Comparison of ENCODE assay signal across 18 cellular contexts in genomic region chr6:124560836-124561585, GRCh38.
A peak's percentile ranks its signal among the peaks of the same experiment; 100 is the strongest.
DNase-seq lines count a peak whose midpoint lies in the region; ATAC-seq and TF ChIP-seq lines count a peak whose summit lies in the region.
"Had no signal": no experiment of that assay in that cellular context is flagged by ENCODE, and none has a peak within 500 bp of the region (broad histone marks: within the 10 kb centered on the region; RNA-seq: fewer than 3 reads in every experiment).

No MANE protein-coding gene starts in this region.

- peak; percentile 21 for DNase-seq in G401 (ENCODE audit: low spot score)
- DNase-seq in Panc1 (ENCODE audit: low read depth, low spot score), result no peak
- DNase-seq in mesendoderm, result peak; percentile 22
- peak; percentile 91 to 96 for DNase-seq in trophoblast cell
- DNase-seq in activated gamma-delta T cell treated with Interleukin-2 at 50 U/mL for 16 hours, result no peak
- DNase-seq in NCI-H226, result no peak
- no peak for DNase-seq in CD14-positive monocyte (ENCODE audit: low spot score)
- DNase-seq: CD4-positive, alpha-beta T cell; CD8-positive, alpha-beta memory T cell; DMS53; DMS79 treated with DMSO at 0.1 percent for 48 hours; GM23248; H7; HCEC 1CT had no signal

- no peak for ATAC-seq in Panc1

- H2AFZ ChIP-seq in trophoblast cell (ENCODE audit: insufficient read depth, low read length, poor library complexity), result no peak overlapping the region
- H2AFZ ChIP-seq: GM23248 had no signal

- no peak overlapping the region for H3K56ac ChIP-seq in mesendoderm (ENCODE audit: low read length)

- H3K27me3 Mint-ChIP-seq in CD14-positive monocyte (ENCODE audit: low read depth in 3 of 3), result peaks cover 0 to 2% (median 1%) of the 10 kb centered on the region in 3 donors
- H3K27me3 Mint-ChIP-seq: B cell; CD4-positive, alpha-beta T cell; CD8-positive, alpha-beta memory T cell had no signal

- 0 out of 2 replicates have a peak, but pooled peaks cover 2% of the 10 kb centered on the region for H3K9me3 ChIP-seq in Panc1 (ENCODE audit: control insufficient read depth, insufficient read depth, low read depth, low read length)
- H3K9me3 ChIP-seq in trophoblast cell (ENCODE audit: insufficient read depth, low read depth, low read length), result peaks cover 1% of the 10 kb centered on the region
- H3K9me3 ChIP-seq: BLaER1 had no signal

- H3K27me3 ChIP-seq in Panc1 (ENCODE audit: control insufficient read depth, insufficient read depth, low read length) (no peaks in the 10 kb centered on the region), mesendoderm (ENCODE audit: insufficient read depth, low read length, poor library complexity) (no peaks in the 10 kb centered on the region), trophoblast cell (ENCODE audit: insufficient read depth, low read length) (no peaks in the 10 kb centered on the region)
- H3K27me3 ChIP-seq: BLaER1 had no signal

- no peak overlapping the region for H3K4me3 Mint-ChIP-seq in CD14-positive monocyte
- H3K4me3 Mint-ChIP-seq: B cell; CD4-positive, alpha-beta T cell; CD8-positive, alpha-beta memory T cell had no signal

- no peaks in the 10 kb centered on the region for H3K4me1 Mint-ChIP-seq in CD14-positive monocyte
- H3K4me1 Mint-ChIP-seq: B cell; CD8-positive, alpha-beta memory T cell had no signal

- no peak overlapping the region for H3K9ac ChIP-seq in mesendoderm (ENCODE audit: low read length)
- no peak overlapping the region for H3K9ac ChIP-seq in trophoblast cell (ENCODE audit: low read length)
- H3K9ac ChIP-seq: BLaER1, GM23248 had no signal

- no TSS peak for BruUV-seq in Panc1 (replicated peaks; lab: Mats Ljungman, UMichigan)

- intact Hi-C loops in Panc1 (cut with micrococcal nuclease; ENCODE audit: unreplicated experiment), result no loop called here
- intact Hi-C loops in CD14-positive monocyte (cut with micrococcal nuclease), result no loop called here

- no peak overlapping the region for H4K91ac ChIP-seq in trophoblast cell (ENCODE audit: low read depth, low read length)

- CTCF ChIA-PET in Panc1 (lab: Charles Lee), result no interaction called here

- H2BK120ac ChIP-seq in mesendoderm (ENCODE audit: low read depth, low read length) (no peak overlapping the region), trophoblast cell (ENCODE audit: insufficient read depth, low read length, poor library complexity) (no peak overlapping the region)

- H3K36me3 ChIP-seq in Panc1 (ENCODE audit: control insufficient read depth, insufficient read depth, low read length), result no peaks in the 10 kb centered on the region
- no peaks in the 10 kb centered on the region for H3K36me3 ChIP-seq in mesendoderm (ENCODE audit: control insufficient read depth, insufficient read depth, low read length)
- no peaks in the 10 kb centered on the region for H3K36me3 ChIP-seq in trophoblast cell (ENCODE audit: control insufficient read depth in 1 of 2, insufficient read depth in 2 of 2, low read length in 2 of 2)
- H3K36me3 ChIP-seq: BLaER1 had no signal

- TF ChIP-seq CTCF in Panc1 (IDR thresholded peaks at IDR 0.05) (no peak), CD14-positive monocyte (IDR thresholded peaks at IDR 0.05) (no peak)

- H3K4ac ChIP-seq in mesendoderm (ENCODE audit: low read depth, low read length) (no peak overlapping the region), trophoblast cell (ENCODE audit: low read depth, low read length) (no peak overlapping the region)

- no peak overlapping the region for H2BK15ac ChIP-seq in mesendoderm (replicated peaks; ENCODE audit: low read depth)

- no peaks in the 10 kb centered on the region for H3K4me1 ChIP-seq in Panc1 (ENCODE audit: control insufficient read depth, insufficient read depth, low read length)
- H3K4me1 ChIP-seq in mesendoderm (ENCODE audit: control insufficient read depth, low read depth, low read length), result no peaks in the 10 kb centered on the region
- no peaks in the 10 kb centered on the region for H3K4me1 ChIP-seq in trophoblast cell (ENCODE audit: control insufficient read depth in 1 of 2, insufficient read depth in 2 of 2, low read length in 2 of 2)
- H3K4me1 ChIP-seq: BLaER1 had no signal

- H3K79me1 ChIP-seq in mesendoderm (ENCODE audit: low read length) (no peaks in the 10 kb centered on the region), trophoblast cell (ENCODE audit: low read length) (no peaks in the 10 kb centered on the region)

- H4K8ac ChIP-seq in mesendoderm (ENCODE audit: low read depth, low read length), result no peak overlapping the region
- no peak overlapping the region for H4K8ac ChIP-seq in trophoblast cell (ENCODE audit: low read depth, low read length)

- H3K4me2 ChIP-seq in mesendoderm (ENCODE audit: low read length), result no peak overlapping the region
- H3K4me2 ChIP-seq in trophoblast cell (ENCODE audit: low read length), result no peak overlapping the region
- H3K4me2 ChIP-seq: BLaER1 had no signal

- H3K9me3 Mint-ChIP-seq in CD14-positive monocyte, result peaks cover 9 to 34% (median 18%) of the 10 kb centered on the region in 7 donors

- H2AK5ac ChIP-seq in mesendoderm (ENCODE audit: low read length) (no peak overlapping the region), trophoblast cell (ENCODE audit: low read length) (no peak overlapping the region)

- H3K23ac ChIP-seq in mesendoderm (ENCODE audit: low read length) (no peak overlapping the region), trophoblast cell (ENCODE audit: low read length) (no peak overlapping the region)

- WGBS in mesendoderm (ENCODE audit: extremely low coverage, insufficient coverage, low lambda C conversion rate), result no CpG with 5 or more reads among the region's 4 CpGs
- no CpG with 5 or more reads among the region's 4 CpGs for WGBS in trophoblast cell (ENCODE audit: extremely low coverage, insufficient coverage, insufficient read length)

- POLR2A ChIA-PET in Panc1 (lab: Charles Lee), result no interaction called here

- H2BK5ac ChIP-seq in mesendoderm (ENCODE audit: low read length), result no peak overlapping the region
- no peak overlapping the region for H2BK5ac ChIP-seq in trophoblast cell (ENCODE audit: low read depth, low read length, poor library complexity)

- peak overlapping the region; percentile 55; the same call in 1 of the 2 replicates for H3K27ac ChIP-seq in Panc1 (ENCODE audit: low read length)
- no peak overlapping the region for H3K27ac ChIP-seq in mesendoderm (ENCODE audit: low read depth, low read length)
- H3K27ac ChIP-seq in trophoblast cell (ENCODE audit: low read depth, low read length), result no peak overlapping the region
- H3K27ac ChIP-seq: 22Rv1, BLaER1, C4-2B, GM23248 had no signal

- H2BK12ac ChIP-seq in trophoblast cell (ENCODE audit: low read length), result no peak overlapping the region

- no peak overlapping the region for H4K5ac ChIP-seq in mesendoderm (ENCODE audit: low read length)

- H3K14ac ChIP-seq in trophoblast cell (ENCODE audit: low read length), result no peak overlapping the region

- H3K18ac ChIP-seq in mesendoderm (ENCODE audit: low read length) (no peak overlapping the region), trophoblast cell (ENCODE audit: low read length) (no peak overlapping the region)

- H3K27ac Mint-ChIP-seq in CD14-positive monocyte, result no peak overlapping the region
- H3K27ac Mint-ChIP-seq: B cell; CD4-positive, alpha-beta T cell; CD8-positive, alpha-beta memory T cell had no signal

- H3K4me3 ChIP-seq in Panc1 (ENCODE audit: low read depth in 2 of 2, low read length in 2 of 2) (no peak overlapping the region), mesendoderm (ENCODE audit: low read length) (no peak overlapping the region), trophoblast cell (ENCODE audit: low read depth, low read length) (no peak overlapping the region)
- H3K4me3 ChIP-seq: BLaER1, GM23248 had no signal

- no peaks in the 10 kb centered on the region for H3K36me3 Mint-ChIP-seq in CD14-positive monocyte
- H3K36me3 Mint-ChIP-seq: CD8-positive, alpha-beta memory T cell had no signal

- no peak overlapping the region for H4K12ac ChIP-seq in trophoblast cell (ENCODE audit: low read depth, low read length)

- H3K79me2 ChIP-seq in mesendoderm (ENCODE audit: control insufficient read depth, insufficient read depth, low read length) (no peaks in the 10 kb centered on the region), trophoblast cell (ENCODE audit: control insufficient read depth, insufficient read depth, low read length, poor library complexity) (no peaks in the 10 kb centered on the region)

- in situ Hi-C loops in G401 (cut with HindIII; ENCODE audit: low sequenced_read_pairs), result no loop called here
- in situ Hi-C loops in Panc1 (cut with HindIII; ENCODE audit: low pct_unique_long_range_greater_than_20kb, low sequenced_read_pairs), result no loop called here

Comparison
In these comparisons a context has a peak if more than half of its experiments do, and no peak if none do; other contexts are left out.
1. DNase-seq: peak in G401 (single experiment), mesendoderm (single experiment) and trophoblast cell (2 of 2); none in Panc1 (single experiment), activated gamma-delta T cell treated with Interleukin-2 at 50 U/mL for 16 hours (single experiment), NCI-H226 (single experiment) and CD14-positive monocyte (single experiment).